Comparison of ENCODE assay signal across 9 cellular contexts in genomic region chr13:77898097-77898496, GRCh38. TPM values are rescaled to one million over a fixed set of nuclear protein-coding genes. Genes with fewer than 3 reads are reported as not detected.
A peak's percentile ranks its signal among the peaks of the same experiment; 100 is the strongest.
DNase-seq lines count a peak whose midpoint lies in the region; ATAC-seq and TF ChIP-seq lines count a peak whose summit lies in the region.
"Had no signal": no experiment of that assay in that cellular context is flagged by ENCODE, and none has a peak within 500 bp of the region (broad histone marks: within the 10 kb centered on the region; RNA-seq: fewer than 3 reads in every experiment).

No MANE protein-coding gene starts in this region.

- intact Hi-C loops in A673 (cut with micrococcal nuclease; ENCODE audit: unreplicated experiment) (loop anchor here (5.0 kb wide), 1 partner anchor 36 kb away; no protein-coding TSS in a partner anchor), esophagus squamous epithelium (cut with DNase I) (no loop called here), dorsolateral prefrontal cortex (cut with DNase I) (no loop called here)

- H3K27me3 ChIP-seq in A673 (replicated peaks; ENCODE audit: insufficient read depth, low read depth, low read length, poor library complexity) (no peaks in the 10 kb centered on the region), esophagus squamous epithelium (no peaks in the 10 kb centered on the region), dorsolateral prefrontal cortex (no peaks in the 10 kb centered on the region)

- H3K4me1 ChIP-seq in A673 (ENCODE audit: insufficient read depth, low read length, poor library complexity, severe bottlenecking): peaks cover 29% of the 10 kb centered on the region
- H3K4me1 ChIP-seq in esophagus squamous epithelium: peaks cover 0 to 19% (median 0%) of the 10 kb centered on the region in 3 donors

- POLR2A ChIA-PET in A673 (lab: Charles Lee; ENCODE audit: low non-redundant PET): no interaction called here

- no peak for TF ChIP-seq CTCF in A673 (conservative IDR thresholded peaks at IDR 0.05; ENCODE audit: low read depth, low read length)
- no peak for TF ChIP-seq CTCF in esophagus squamous epithelium (IDR thresholded peaks at IDR 0.05)
- no peak for TF ChIP-seq CTCF in dorsolateral prefrontal cortex (IDR thresholded peaks at IDR 0.05 in 54 of 56, conservative IDR thresholded peaks at IDR 0.05 in 2 of 56; ENCODE audit: low read depth in 1 of 56, partially characterized antibody in 56 of 56)

- H3K36me3 ChIP-seq in A673 (ENCODE audit: insufficient read depth, low read length, poor library complexity, severe bottlenecking) (no peaks in the 10 kb centered on the region), esophagus squamous epithelium (peaks cover 0 to 5% (median 0%) of the 10 kb centered on the region in 3 donors)

- H3K27ac ChIP-seq in A673 (ENCODE audit: low read depth, low read length, poor library complexity, severe bottlenecking) (peak overlapping the region; percentile 27), esophagus squamous epithelium (peak overlapping the region in 3 of 4 donors; percentile 20 to 72 (median 72)), dorsolateral prefrontal cortex (peak overlapping the region in 3 of 59 donors; percentile 2 to 5 (median 2))

- 22 to 53% methylated on average over 4 of the region's 4 CpGs for WGBS in esophagus squamous epithelium, 2 donors

- peaks cover 9% of the 10 kb centered on the region for H3K9me3 ChIP-seq in A673 (ENCODE audit: low read depth, low read length, poor library complexity, severe bottlenecking)
- peaks cover 0 to 7% (median 0%) of the 10 kb centered on the region in 3 donors for H3K9me3 ChIP-seq in esophagus squamous epithelium

- peak overlapping the region; percentile 17 for H3K4me3 ChIP-seq in A673 (ENCODE audit: low read depth, low read length, poor library complexity, severe bottlenecking)
- H3K4me3 ChIP-seq in esophagus squamous epithelium: no peak overlapping the region
- H3K4me3 ChIP-seq in dorsolateral prefrontal cortex: peak overlapping the region in 1 of 59 donors; percentile 5

- ATAC-seq in GM19467 (IDR thresholded peaks at IDR 0.05; ENCODE audit: unreplicated experiment) (peak; percentile 84), HG03159 (IDR thresholded peaks at IDR 0.05; ENCODE audit: unreplicated experiment) (peak; percentile 97)
- ATAC-seq: SK-N-SH treated with all-trans-retinoic acid at 6 μM for 48 hours had no signal

- TF ChIP-seq POLR2A in esophagus squamous epithelium (IDR thresholded peaks at IDR 0.05): no peak

- DNase-seq in A673 (ENCODE audit: low spot score) (peak; percentile 86), esophagus squamous epithelium (lab: John Stamatoyannopoulos, UW) (no peak), NCI-H146 treated with DMSO at 0.1 percent for 48 hours (lab: John Stamatoyannopoulos, UW; ENCODE audit: unreplicated experiment) (no peak), dorsolateral prefrontal cortex (no peak), AG08395 (ENCODE audit: low spot score) (no peak), DMS79 (lab: John Stamatoyannopoulos, UW) (no peak)

- CTCF ChIA-PET in A673 (lab: Charles Lee): interaction anchor here (1.1 kb wide), 1 partner anchor 35 kb away, joined by 3 read pairs; no protein-coding TSS in a partner anchor

- BruUV-seq in A673 (replicated peaks; lab: Mats Ljungman, UMichigan): no TSS peak

RNA-seq across cellular contexts. Expression of gene EDNRB, which starts 20.5 kb away (rescaled TPM):
- total RNA-seq in A673 (2021): 0.07 and 0.13 TPM in 2 replicates
- 10 to 100 TPM in 1 of 4 donors, 1 to 10 TPM in 3; 1.6 to 14.7 (median 5.0) TPM for total RNA-seq in esophagus squamous epithelium
- 100 to 1,000 TPM in 2 of 120 experiments, 10 to 100 TPM in 118; 16.3 to 129 (median 38.0) TPM for total RNA-seq in dorsolateral prefrontal cortex
